ENCODE assay signal across 11 cellular contexts in genomic region chr10:58588673-58589265, GRCh38.
DNase-seq lines count a peak whose midpoint lies in the region; ATAC-seq and TF ChIP-seq lines count a peak whose summit lies in the region.
"Had no signal": no experiment of that assay in that cellular context is flagged by ENCODE, and none has a peak within 500 bp of the region (broad histone marks: within the 10 kb centered on the region; RNA-seq: fewer than 3 reads in every experiment).

No MANE protein-coding gene starts in this region.

- no peak overlapping the region for H3K9ac ChIP-seq in neuronal stem cell (ENCODE audit: low read depth, low read length, poor library complexity)

- H3K9me3 ChIP-seq in breast epithelium (no peaks in the 10 kb centered on the region), upper lobe of right lung (no peaks in the 10 kb centered on the region), neuronal stem cell (replicated peaks in 1 of 2; ENCODE audit: control insufficient read depth in 2 of 2, insufficient read depth in 1 of 2, low read depth in 1 of 2, low read length in 2 of 2) (no peaks in the 10 kb centered on the region)
- H3K9me3 ChIP-seq: uterus had no signal

- CTCF ChIA-PET in MCF 10A (lab: Yijun Ruan, JAX): interaction anchor here (0.7 to 2.5 kb wide), 3 partner anchors 52 to 106 kb away, joined by 3 to 13 read pairs (median 3); no protein-coding TSS in a partner anchor

- TF ChIP-seq POLR2A in breast epithelium (IDR thresholded peaks at IDR 0.05): no peak

- H3K23ac ChIP-seq in neuronal stem cell (ENCODE audit: low read depth, low read length, poor library complexity): no peak overlapping the region

- peaks cover 4% of the 10 kb centered on the region for H3K36me3 Mint-ChIP-seq in MCF 10A (ENCODE audit: insufficient read depth, unreplicated experiment)

- BruUV-seq in MCF 10A (replicated peaks; lab: Mats Ljungman, UMichigan): no TSS peak

- peak; percentile 60 for DNase-seq in MCF 10A (ENCODE audit: unreplicated experiment)
- no peak for DNase-seq in breast epithelium (ENCODE audit: low spot score in 2 of 2)
- DNase-seq in choroid plexus epithelial cell (ENCODE audit: low read depth): no peak
- DNase-seq in kidney epithelial cell (ENCODE audit: low read depth): no peak
- no peak for DNase-seq in upper lobe of right lung
- DNase-seq in stimulated activated CD4-positive, alpha-beta T cell treated with anti-CD3 and anti-CD28 coated beads, Interleukin-12 subunit alpha, Interleukin-12 subunit beta, amount 100 ng/mL, for 4 hours: no peak
- no peak for DNase-seq in neuronal stem cell (ENCODE audit: low spot score)
- DNase-seq: activated T-cell treated with anti-CD3 and anti-CD28 coated beads for 4 hours, NCI-H345, uterus had no signal

- no peak overlapping the region for H3K14ac ChIP-seq in neuronal stem cell (ENCODE audit: low read length)

- H2AK5ac ChIP-seq in neuronal stem cell (ENCODE audit: low read depth, low read length): no peak overlapping the region

- H2BK5ac ChIP-seq in neuronal stem cell (ENCODE audit: low read length): no peak overlapping the region

- H3K9me3 Mint-ChIP-seq in MCF 10A (ENCODE audit: unreplicated experiment): peaks cover under 1% of the 10 kb centered on the region

- no peak overlapping the region for H3K4me2 ChIP-seq in neuronal stem cell (ENCODE audit: insufficient read depth, low read length, poor library complexity, severe bottlenecking)

- ATAC-seq in upper lobe of right lung: peak; percentile 74
- no peak for ATAC-seq in GM18511 (IDR thresholded peaks at IDR 0.05; ENCODE audit: unreplicated experiment)

- intact Hi-C loops in MCF 10A (cut with micrococcal nuclease) (loop anchor here (5.0 kb wide), 1 partner anchor 54 kb away; no protein-coding TSS in a partner anchor), breast epithelium (cut with DNase I; ENCODE audit: low total_unique reads) (no loop called here), upper lobe of right lung (cut with DNase I) (no loop called here)

- H3K4me3 ChIP-seq in breast epithelium (no peak overlapping the region), choroid plexus epithelial cell (ENCODE audit: low read depth, low read length) (no peak overlapping the region), kidney epithelial cell (ENCODE audit: low read depth, low read length) (no peak overlapping the region), upper lobe of right lung (no peak overlapping the region), neuronal stem cell (ENCODE audit: low read length in 2 of 2) (no peak overlapping the region)
- H3K4me3 ChIP-seq: uterus had no signal

- H3K27ac Mint-ChIP-seq in MCF 10A (ENCODE audit: low read depth, unreplicated experiment): peak overlapping the region; percentile 52

- H3K18ac ChIP-seq in neuronal stem cell (ENCODE audit: low read length): no peak overlapping the region

- TF ChIP-seq CTCF in MCF 10A (IDR thresholded peaks at IDR 0.05; ENCODE audit: unreplicated experiment) (no peak), breast epithelium (IDR thresholded peaks at IDR 0.05) (no peak), choroid plexus epithelial cell (conservative IDR thresholded peaks at IDR 0.05; ENCODE audit: low read depth, low read length) (peak; percentile 19), kidney epithelial cell (IDR thresholded peaks at IDR 0.05; ENCODE audit: insufficient read depth, low read length, poor library complexity, severe bottlenecking) (peak; percentile 45), upper lobe of right lung (IDR thresholded peaks at IDR 0.05) (peak; percentile 29)

- no peak overlapping the region for H2AFZ ChIP-seq in neuronal stem cell (ENCODE audit: low read length)

- peaks cover 29% of the 10 kb centered on the region for H3K4me1 Mint-ChIP-seq in MCF 10A (ENCODE audit: insufficient read depth, unreplicated experiment)

- no peak overlapping the region for H2BK15ac ChIP-seq in neuronal stem cell (ENCODE audit: low read length)

- H4K91ac ChIP-seq in neuronal stem cell (ENCODE audit: low read depth, low read length, poor library complexity): no peak overlapping the region

- POLR2A ChIA-PET in MCF 10A (lab: Yijun Ruan, JAX): interaction anchor here (0.6 to 1.6 kb wide), 4 partner anchors 12 to 190 kb away, joined by 3 to 4 read pairs (median 3); no protein-coding TSS in a partner anchor

- H3K4me1 ChIP-seq in breast epithelium (peaks cover 0 to 6% of the 10 kb centered on the region in 2 donors), upper lobe of right lung (peaks cover 10% of the 10 kb centered on the region), neuronal stem cell (ENCODE audit: control insufficient read depth in 2 of 2, insufficient read depth in 1 of 2, low read depth in 1 of 2, low read length in 2 of 2) (no peaks in the 10 kb centered on the region)
- H3K4me1 ChIP-seq: uterus had no signal

- H3K4me3 Mint-ChIP-seq in MCF 10A (ENCODE audit: unreplicated experiment): no peak overlapping the region

- no peak overlapping the region for H4K8ac ChIP-seq in neuronal stem cell (ENCODE audit: low read depth, low read length)

- H3K36me3 ChIP-seq in breast epithelium (no peaks in the 10 kb centered on the region), kidney epithelial cell (ENCODE audit: control insufficient read depth, insufficient read depth, low read length) (peaks cover 3% of the 10 kb centered on the region), upper lobe of right lung (no peaks in the 10 kb centered on the region), neuronal stem cell (replicated peaks in 1 of 2; ENCODE audit: control insufficient read depth in 2 of 2, insufficient read depth in 2 of 2, low read length in 2 of 2) (no peaks in the 10 kb centered on the region)
- H3K36me3 ChIP-seq: uterus had no signal

- H3K4ac ChIP-seq in neuronal stem cell (ENCODE audit: low read length): no peak overlapping the region

- WGBS in neuronal stem cell (ENCODE audit: extremely low coverage in 2 of 2, insufficient read length in 2 of 2, insufficient replicate concordance in 1 of 2), 2 donors: no CpG with 5 or more reads among the region's 14 CpGs

- H2BK120ac ChIP-seq in neuronal stem cell (ENCODE audit: low read depth, low read length): no peak overlapping the region

- no peaks in the 10 kb centered on the region for H3K79me1 ChIP-seq in neuronal stem cell (ENCODE audit: low read depth, low read length)

- no peaks in the 10 kb centered on the region for H3K27me3 Mint-ChIP-seq in MCF 10A (ENCODE audit: insufficient read depth, unreplicated experiment)

- no peak overlapping the region for H3K27ac ChIP-seq in breast epithelium
- no peak overlapping the region for H3K27ac ChIP-seq in upper lobe of right lung
- H3K27ac ChIP-seq in neuronal stem cell (replicated peaks; ENCODE audit: low read length): no peak overlapping the region
- H3K27ac ChIP-seq: uterus had no signal

- no peak overlapping the region for H2BK12ac ChIP-seq in neuronal stem cell (ENCODE audit: low read length)

- H3K27me3 ChIP-seq in breast epithelium: no peaks in the 10 kb centered on the region
- no peaks in the 10 kb centered on the region for H3K27me3 ChIP-seq in kidney epithelial cell (ENCODE audit: control insufficient read depth, insufficient read depth, low read length)
- no peaks in the 10 kb centered on the region for H3K27me3 ChIP-seq in upper lobe of right lung
- no peaks in the 10 kb centered on the region for H3K27me3 ChIP-seq in neuronal stem cell (ENCODE audit: control insufficient read depth in 3 of 3, insufficient read depth in 3 of 3, low read depth in 1 of 3, low read length in 3 of 3)
- H3K27me3 ChIP-seq: uterus had no signal

Comparison
In these comparisons a context has a peak if more than half of its experiments do, and no peak if none do; other contexts are left out.
1. CTCF ChIP-seq: peak in choroid plexus epithelial cell (single experiment), kidney epithelial cell (single experiment) and upper lobe of right lung (single experiment); none in MCF 10A (single experiment) and breast epithelium (0 of 3).